In genomic region chr22:49047461-49047860, GRCh38 we compare ENCODE assay signal across 21 cellular contexts.
"Had no signal": no experiment of that assay in that cellular context is flagged by ENCODE, and none has a peak within 500 bp of the region (broad histone marks: within the 10 kb centered on the region; RNA-seq: fewer than 3 reads in every experiment).

No MANE protein-coding gene starts in this region.

- H3K27ac Mint-ChIP-seq: activated naive CD4-positive, alpha-beta T cell treated with anti-CD3 and anti-CD28 coated beads, Interleukin-2, amount 10 ng/mL, durations not matched to agents 7 days and 5 days; activated naive CD8-positive, alpha-beta T cell treated with anti-CD3 and anti-CD28 coated beads, Interleukin-2, amount 10 ng/mL, durations not matched to agents 7 days and 5 days; activated T-helper 1 cell treated with anti-CD3 and anti-CD28 coated beads, Interleukin-12 subunit alpha, Interleukin-12 subunit beta, Interleukin-2, Interleukin-4 antibody, amounts not matched to agents 30 ng/mL and 10 ng/mL and 1 ng/mL, durations not matched to agents 14 hours and 24 hours and 36 hours; endodermal cell; immature natural killer cell; nephron; stimulated activated naive CD8-positive, alpha-beta T cell treated with anti-CD3 and anti-CD28 coated beads, Interleukin-15, Interleukin-2, amounts not matched to agents 100 ng/mL and 50 ng/mL, for 24 hours had no signal

- H3K4me3 Mint-ChIP-seq: activated naive CD4-positive, alpha-beta T cell treated with anti-CD3 and anti-CD28 coated beads, Interleukin-2, amount 10 ng/mL, durations not matched to agents 7 days and 5 days; activated naive CD8-positive, alpha-beta T cell treated with anti-CD3 and anti-CD28 coated beads, Interleukin-2, amount 10 ng/mL, durations not matched to agents 7 days and 5 days; activated T-helper 1 cell treated with anti-CD3 and anti-CD28 coated beads, Interleukin-12 subunit alpha, Interleukin-12 subunit beta, Interleukin-2, Interleukin-4 antibody, amounts not matched to agents 30 ng/mL and 10 ng/mL and 1 ng/mL, durations not matched to agents 14 hours and 24 hours and 36 hours; endodermal cell; immature natural killer cell; nephron; stimulated activated naive CD8-positive, alpha-beta T cell treated with anti-CD3 and anti-CD28 coated beads, Interleukin-15, Interleukin-2, amounts not matched to agents 100 ng/mL and 50 ng/mL, for 24 hours had no signal

- DNase-seq: activated CD4-positive, alpha-beta T cell treated with anti-CD3 and anti-CD28 coated beads for 4 hours; activated CD4-positive, alpha-beta T cell treated with anti-CD3 and anti-CD28 coated beads, Interleukin-2, amount 50 U/mL, for 4 hours; activated CD4-positive, CD25-positive, alpha-beta regulatory T cell; activated CD8-positive, alpha-beta memory T cell treated with anti-CD3 and anti-CD28 coated beads for 24 hours; activated gamma-delta T cell; activated naive CD4-positive, alpha-beta T cell treated with anti-CD3 and anti-CD28 coated beads, Interleukin-2, amount 10 ng/mL, durations not matched to agents 7 days and 5 days; activated naive CD8-positive, alpha-beta T cell treated with anti-CD3 and anti-CD28 coated beads, Interleukin-2, amount 10 ng/mL, durations not matched to agents 7 days and 5 days; cortex of kidney; endodermal cell; foreskin fibroblast; heart left ventricle; hypothalamus; immature natural killer cell; left ventricle myocardium superior; stimulated activated CD4-positive, alpha-beta T cell treated with anti-CD3 and anti-CD28 coated beads, Interleukin-12 subunit alpha, Interleukin-12 subunit beta, amount 100 ng/mL, for 4 hours; stimulated activated CD4-positive, alpha-beta T cell treated with anti-CD3 and anti-CD28 coated beads, Interleukin-4, amount 100 ng/mL, for 1 hour; trophoblast cell; uterus had no signal

- H3K36me3 Mint-ChIP-seq: activated naive CD4-positive, alpha-beta T cell treated with anti-CD3 and anti-CD28 coated beads, Interleukin-2, amount 10 ng/mL, durations not matched to agents 7 days and 5 days; activated naive CD8-positive, alpha-beta T cell treated with anti-CD3 and anti-CD28 coated beads, Interleukin-2, amount 10 ng/mL, durations not matched to agents 7 days and 5 days; immature natural killer cell had no signal

- H3K9me3 Mint-ChIP-seq: activated naive CD4-positive, alpha-beta T cell treated with anti-CD3 and anti-CD28 coated beads, Interleukin-2, amount 10 ng/mL, durations not matched to agents 7 days and 5 days; activated naive CD8-positive, alpha-beta T cell treated with anti-CD3 and anti-CD28 coated beads, Interleukin-2, amount 10 ng/mL, durations not matched to agents 7 days and 5 days; activated T-helper 1 cell treated with anti-CD3 and anti-CD28 coated beads, Interleukin-12 subunit alpha, Interleukin-12 subunit beta, Interleukin-2, Interleukin-4 antibody, amounts not matched to agents 30 ng/mL and 10 ng/mL and 1 ng/mL, durations not matched to agents 14 hours and 24 hours and 36 hours; endodermal cell; immature natural killer cell; nephron; stimulated activated naive CD8-positive, alpha-beta T cell treated with anti-CD3 and anti-CD28 coated beads, Interleukin-15, Interleukin-2, amounts not matched to agents 100 ng/mL and 50 ng/mL, for 24 hours had no signal

- H3K27me3 Mint-ChIP-seq: stimulated activated naive CD8-positive, alpha-beta T cell treated with anti-CD3 and anti-CD28 coated beads, Interleukin-15, Interleukin-2, amounts not matched to agents 100 ng/mL and 50 ng/mL, for 24 hours had no signal

- H3K4me1 Mint-ChIP-seq: activated naive CD4-positive, alpha-beta T cell treated with anti-CD3 and anti-CD28 coated beads, Interleukin-2, amount 10 ng/mL, durations not matched to agents 7 days and 5 days; activated naive CD8-positive, alpha-beta T cell treated with anti-CD3 and anti-CD28 coated beads, Interleukin-2, amount 10 ng/mL, durations not matched to agents 7 days and 5 days; nephron had no signal
